ENCODE assay signal across 20 cellular contexts in the genomic region with DNA sequence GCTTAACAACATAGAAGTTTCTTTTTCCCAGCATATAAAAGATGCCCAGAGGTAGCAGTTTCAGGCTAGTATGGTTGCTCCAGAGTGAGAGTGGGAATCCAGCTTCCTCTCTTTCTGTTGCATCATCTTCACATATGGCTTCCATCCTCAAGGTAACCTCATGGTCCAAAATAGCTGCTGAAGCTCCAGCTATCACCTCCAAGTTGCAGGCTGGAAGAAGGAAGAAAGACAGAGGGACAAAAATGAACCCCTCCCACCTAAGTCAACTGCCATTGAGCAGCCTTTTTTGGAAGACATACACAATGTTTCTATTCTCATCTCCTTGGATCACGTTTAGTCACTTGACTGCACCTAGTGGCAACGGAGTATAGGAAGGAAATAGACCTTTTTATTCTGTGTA. TPM values are rescaled to one million over a fixed set of nuclear protein-coding genes. Genes with fewer than 3 reads are reported as not detected.
"Had no signal": no experiment of that assay in that cellular context is flagged by ENCODE, and none has a peak within 500 bp of the region (broad histone marks: within the 10 kb centered on the region; RNA-seq: fewer than 3 reads in every experiment).

No MANE protein-coding gene starts in this region.

- H3K4me1 ChIP-seq: colonic mucosa, tibial artery, uterus had no signal

- H2AFZ ChIP-seq: hepatocyte had no signal

- H3K27ac ChIP-seq: colonic mucosa, esophagus muscularis mucosa, hepatocyte, tibial artery, uterus had no signal

- H3K79me2 ChIP-seq: hepatocyte had no signal

- H3K27me3 ChIP-seq: colonic mucosa, hepatocyte, uterus had no signal

- H3K4me3 ChIP-seq: colonic mucosa, esophagus muscularis mucosa, hepatocyte, tibial artery, uterus had no signal

- H3K36me3 ChIP-seq: colonic mucosa, tibial artery, uterus had no signal

- H3K9me3 ChIP-seq: colonic mucosa, uterus had no signal

- H3K4me2 ChIP-seq: hepatocyte had no signal

- DNase-seq: activated CD4-positive, alpha-beta T cell treated with anti-CD3 and anti-CD28 coated beads for 36 hours; activated CD8-positive, alpha-beta memory T cell treated with anti-CD3 and anti-CD28 coated beads, Interleukin-2, amount 50 U/mL, for 4 hours; activated CD8-positive, alpha-beta T cell treated with anti-CD3 and anti-CD28 coated beads, Interleukin-2, amount 10 ng/mL, durations not matched to agents 7 days and 5 days; activated effector memory CD4-positive, alpha-beta T cell treated with anti-CD3 and anti-CD28 coated beads, Interleukin-2, amount 50 U/mL, for 16 hours; activated T-cell treated with anti-CD3 and anti-CD28 coated beads, Interleukin-2, amount 50 U/mL, for 48 hours; caudate nucleus; colonic mucosa; islet precursor cell; mammary epithelial cell; naive B cell; posterior cingulate gyrus; retina; stimulated activated CD4-positive, alpha-beta T cell treated with anti-CD3 and anti-CD28 coated beads, Interleukin-2, amount 100 ng/mL, for 48 hours; stimulated activated naive B cell treated with anti-CD40 and anti-IgM and Interleukin-4, amounts not matched to agents 10 μg/mL and 1 μg/mL and 100 μg/mL, for 72 hours; tibial artery; uterus had no signal

- ATAC-seq: activated CD4-positive, alpha-beta T cell treated with anti-CD3 and anti-CD28 coated beads for 36 hours; activated CD8-positive, alpha-beta T cell treated with anti-CD3 and anti-CD28 coated beads, Interleukin-2, amount 10 ng/mL, durations not matched to agents 7 days and 5 days; activated naive CD4-positive, alpha-beta T cell treated with anti-CD3 and anti-CD28 coated beads, Interleukin-2, amount 50 U/mL, for 72 hours; left lobe of liver; stimulated activated naive B cell treated with anti-CD40 and anti-IgM and Interleukin-4, amounts not matched to agents 10 μg/mL and 1 μg/mL and 100 μg/mL, for 72 hours had no signal

RNA-seq across cellular contexts. Expression of gene CSF2RB, which starts 5.3 kb away (rescaled TPM):
- total RNA-seq: mammary epithelial cell had no signal
- polyA plus RNA-seq: hepatocyte, mammary epithelial cell had no signal

RNA-seq across cellular contexts. Expression of gene NCF4, which starts 57.9 kb away (rescaled TPM):
- total RNA-seq: mammary epithelial cell had no signal
